ENCODE assay signal across 1 cellular context in genomic region chr1:160284782-160285344, GRCh38.
TF ChIP-seq lines count a peak whose summit lies in the region.

TSS of gene PEX19 (minus strand) at chr1:160285133. CDS start at chr1:160285124, 9 bp downstream.

TF ChIP-seq in GM12878, 131 proteins besides CTCF, POLR2A, EP300 and RAD21 (continued from another document):
- no peak for TF ChIP-seq ESRRA (IDR thresholded peaks at IDR 0.05; ENCODE audit: low read length)
- no peak for TF ChIP-seq MTA2 (IDR thresholded peaks at IDR 0.05; ENCODE audit: low read depth)
- no peak for TF ChIP-seq JUNB (IDR thresholded peaks at IDR 0.05)
- no peak for TF ChIP-seq ZBTB33 (IDR thresholded peaks at IDR 0.05)
- peak; percentile 26 to 32; a peak in 2 of 4 replicates for TF ChIP-seq BHLHE40 (IDR thresholded peaks at IDR 0.05; ENCODE audit: borderline replicate concordance in 1 of 2, low read depth in 2 of 2, low read length in 1 of 2)
- TF ChIP-seq E2F8 (IDR thresholded peaks at IDR 0.05; ENCODE audit: low read depth, partially characterized antibody) = no peak
- TF ChIP-seq PML (IDR thresholded peaks at IDR 0.05; ENCODE audit: low read length) = no peak; the same call in 1 of the 2 replicates
- no peak for TF ChIP-seq NFYA (IDR thresholded peaks at IDR 0.05; ENCODE audit: borderline replicate concordance, low read depth, low read length)
- TF ChIP-seq TBL1XR1 (IDR thresholded peaks at IDR 0.05; ENCODE audit: low read depth, low read length) = 0 out of 2 replicates have a peak, but pooled peaks have one; percentile 15
- TF ChIP-seq STAT1 (conservative IDR thresholded peaks at IDR 0.05) = no peak
- peak; percentile 99 for TF ChIP-seq SIN3A (IDR thresholded peaks at IDR 0.05; ENCODE audit: low read depth, low read length)
- TF ChIP-seq SMARCA5 (IDR thresholded peaks at IDR 0.05) = no peak
- TF ChIP-seq FOXK2 (IDR thresholded peaks at IDR 0.05) = peak; percentile 43; the same call in 1 of the 2 replicates
- peak; percentile 73 for TF ChIP-seq POLR2AphosphoS2 (IDR thresholded peaks at IDR 0.05; ENCODE audit: low read depth, low read length)
- no peak for TF ChIP-seq RFX5 (IDR thresholded peaks at IDR 0.05; ENCODE audit: low read depth, low read length)
- TF ChIP-seq PAX8 (IDR thresholded peaks at IDR 0.05) = no peak
- TF ChIP-seq SMAD5 (IDR thresholded peaks at IDR 0.05; ENCODE audit: low read depth) = no peak
- TF ChIP-seq LARP7 (IDR thresholded peaks at IDR 0.05) = no peak; the same call in 1 of the 2 replicates
- TF ChIP-seq USF1 (IDR thresholded peaks at IDR 0.05; ENCODE audit: borderline replicate concordance, extremely low read length, insufficient read depth, low read depth, low read length) = no peak
- TF ChIP-seq CHD2 (IDR thresholded peaks at IDR 0.05; ENCODE audit: borderline replicate concordance, low read depth, low read length) = peak; percentile 56; the same call in 1 of the 2 replicates
- no peak for TF ChIP-seq BRCA1 (IDR thresholded peaks at IDR 0.05; ENCODE audit: low read depth, low read length)
- no peak; the same call in 1 of the 2 replicates for TF ChIP-seq SMC3 (IDR thresholded peaks at IDR 0.05; ENCODE audit: borderline replicate concordance, low read length)
- TF ChIP-seq NFXL1 (IDR thresholded peaks at IDR 0.05; ENCODE audit: borderline replicate concordance) = no peak
- no peak for TF ChIP-seq ZNF384 (IDR thresholded peaks at IDR 0.05; ENCODE audit: borderline replicate concordance, low read depth, low read length)
- 0 out of 2 replicates have a peak, but pooled peaks have one; percentile 26 for TF ChIP-seq RUNX3 (IDR thresholded peaks at IDR 0.05; ENCODE audit: low read length)
- peak; percentile 93 for TF ChIP-seq POLR2AphosphoS5 (IDR thresholded peaks at IDR 0.05; ENCODE audit: low read length)
- TF ChIP-seq NR2C2 (IDR thresholded peaks at IDR 0.05; ENCODE audit: borderline replicate concordance, control insufficient read depth, insufficient read length, low read depth) = no peak
- no peak for TF ChIP-seq ETV6 (conservative IDR thresholded peaks at IDR 0.05 in 1 of 2, IDR thresholded peaks at IDR 0.05 in 1 of 2; ENCODE audit: borderline replicate concordance in 1 of 2, low read depth in 1 of 2)
- no peak for TF ChIP-seq TCF12 (IDR thresholded peaks at IDR 0.05; ENCODE audit: low read depth, low read length)
- no peak for TF ChIP-seq CUX1 (IDR thresholded peaks at IDR 0.05; ENCODE audit: insufficient replicate concordance, low read depth, low read length)
- peak; percentile 88 for TF ChIP-seq ZNF207 (IDR thresholded peaks at IDR 0.05; ENCODE audit: borderline replicate concordance)
- TF ChIP-seq CBX3 (IDR thresholded peaks at IDR 0.05; ENCODE audit: borderline replicate concordance, low read depth) = no peak
- peak; percentile 89 for TF ChIP-seq NR2F1 (conservative IDR thresholded peaks at IDR 0.05)
- TF ChIP-seq ZNF24 (IDR thresholded peaks at IDR 0.05) = no peak
- no peak for TF ChIP-seq NRF1 (conservative IDR thresholded peaks at IDR 0.05; ENCODE audit: low read depth, low read length)
- no peak for TF ChIP-seq SMAD1 (IDR thresholded peaks at IDR 0.05; ENCODE audit: low read depth, partially characterized antibody)
- TF ChIP-seq CHD4 (IDR thresholded peaks at IDR 0.05) = no peak
- no peak for TF ChIP-seq HDAC6 (IDR thresholded peaks at IDR 0.05; ENCODE audit: unreplicated experiment)
- TF ChIP-seq CBX5 (IDR thresholded peaks at IDR 0.05; ENCODE audit: low read depth) = no peak
- TF ChIP-seq MXI1 (IDR thresholded peaks at IDR 0.05; ENCODE audit: low read depth, low read length) = peak; percentile 80; the same call in 1 of the 2 replicates
- TF ChIP-seq REST (IDR thresholded peaks at IDR 0.05; ENCODE audit: low read depth, low read length) = no peak
- TF ChIP-seq DPF2 (IDR thresholded peaks at IDR 0.05) = 0 out of 2 replicates have a peak, but pooled peaks have one; percentile 18
- no peak for TF ChIP-seq RCOR1 (conservative IDR thresholded peaks at IDR 0.05; ENCODE audit: low read depth, low read length)
